ENCODE assay signal across 3 cellular contexts in genomic region chr7:147296201-147296600, GRCh38.
"Had no signal": no experiment of that assay in that cellular context is flagged by ENCODE, and none has a peak within 500 bp of the region (broad histone marks: within the 10 kb centered on the region; RNA-seq: fewer than 3 reads in every experiment).

No MANE protein-coding gene starts in this region.

- H3K4me3 ChIP-seq: GM12878 had no signal

- DNase-seq: GDM1, GF-D8 had no signal
